ENCODE assay signal across 7 cellular contexts in genomic region chr14:25180221-25180620, GRCh38.
"Had no signal": no experiment of that assay in that cellular context is flagged by ENCODE, and none has a peak within 500 bp of the region (broad histone marks: within the 10 kb centered on the region; RNA-seq: fewer than 3 reads in every experiment).

No MANE protein-coding gene starts in this region.

- H3K4me3 ChIP-seq: GM12878 had no signal

- DNase-seq: GDM1, GF-D8 had no signal

- FAIRE-seq: GM12878, GM12891, GM12892, GM18507, GM19239 had no signal

- ATAC-seq: GM12878 had no signal
